ENCODE assay signal across 8 cellular contexts in the genomic region with DNA sequence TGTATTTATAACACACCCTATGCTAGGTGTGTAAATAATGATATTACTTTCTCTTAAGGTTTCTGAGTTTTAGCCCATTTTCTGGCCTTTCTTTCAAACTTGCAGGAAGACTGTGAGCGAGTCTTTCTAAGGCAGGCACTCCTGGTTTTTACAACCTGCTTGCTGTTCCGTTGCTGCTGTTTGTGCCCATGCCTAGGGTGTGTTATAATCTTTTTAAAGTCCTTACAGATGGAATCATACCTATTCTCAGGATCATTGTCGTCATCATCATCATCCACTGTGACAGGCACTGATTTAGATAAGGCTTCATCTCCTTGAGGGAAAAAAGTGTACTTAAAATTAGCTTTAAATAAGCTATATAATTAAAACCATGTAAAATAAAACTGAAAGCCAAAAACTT.
"Had no signal": no experiment of that assay in that cellular context is flagged by ENCODE, and none has a peak within 500 bp of the region (broad histone marks: within the 10 kb centered on the region; RNA-seq: fewer than 3 reads in every experiment).

No MANE protein-coding gene starts in this region.

- H3K27ac ChIP-seq: GM23248 had no signal

- H3K4me3 ChIP-seq: GM23248, K562 had no signal

- ATAC-seq: K562 had no signal

- FAIRE-seq: H54, HTR-8/SVneo, K562 had no signal

- DNase-seq: GM23248, GOT3, H9, HCEC 1CT, IMR-90 had no signal
